17 cellular contexts compared by ENCODE assay signal in the genomic region with DNA sequence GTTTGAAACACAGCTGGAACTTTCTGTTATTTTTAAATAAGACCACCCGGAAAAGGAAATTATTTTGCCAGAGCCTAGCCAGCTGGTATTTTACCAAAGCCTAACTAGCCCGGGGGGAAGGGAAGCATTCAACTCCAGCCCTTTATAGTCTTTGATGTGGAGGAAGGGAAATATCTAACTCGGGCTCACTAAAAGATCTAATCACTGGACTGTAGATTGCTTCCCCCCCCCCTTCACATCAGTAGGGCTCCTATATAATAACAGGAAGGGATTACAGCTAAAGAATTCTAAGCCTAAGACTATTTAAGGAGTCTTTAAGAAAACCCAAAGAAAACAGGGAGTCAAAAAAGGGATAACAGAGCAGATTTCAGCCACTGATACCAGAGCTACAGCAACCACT.
"Had no signal": no experiment of that assay in that cellular context is flagged by ENCODE, and none has a peak within 500 bp of the region (broad histone marks: within the 10 kb centered on the region; RNA-seq: fewer than 3 reads in every experiment).

No MANE protein-coding gene starts in this region.

- H3K4me1 Mint-ChIP-seq: activated naive CD8-positive, alpha-beta T cell treated with anti-CD3 and anti-CD28 coated beads, Interleukin-2, amount 10 ng/mL, durations not matched to agents 7 days and 5 days; stimulated activated naive CD8-positive, alpha-beta T cell treated with anti-CD3 and anti-CD28 coated beads, Interleukin-15, amount 100 ng/mL, for 72 hours had no signal

- DNase-seq: activated CD4-positive, alpha-beta T cell treated with anti-CD3 and anti-CD28 coated beads, Interleukin-2, amount 50 U/mL, for 1 hour; activated naive CD4-positive, alpha-beta T cell; activated naive CD8-positive, alpha-beta T cell treated with anti-CD3 and anti-CD28 coated beads, Interleukin-2, amount 10 ng/mL, durations not matched to agents 7 days and 5 days; aorta; dermis blood vessel endothelial cell; effector memory CD8-positive, alpha-beta T cell; heart left ventricle; left ventricle myocardium inferior; sigmoid colon; stimulated activated CD4-positive, alpha-beta T cell treated with anti-CD3 and anti-CD28 coated beads, Interleukin-1b, Interleukin-23, amount 100 ng/mL, for 48 hours; stimulated activated naive CD8-positive, alpha-beta T cell treated with anti-CD3 and anti-CD28 coated beads, Interleukin-15, amount 100 ng/mL, for 72 hours; upper lobe of right lung had no signal

- H3K27me3 Mint-ChIP-seq: activated naive CD8-positive, alpha-beta T cell treated with anti-CD3 and anti-CD28 coated beads, Interleukin-2, amount 10 ng/mL, durations not matched to agents 7 days and 5 days; effector memory CD8-positive, alpha-beta T cell; stimulated activated naive CD8-positive, alpha-beta T cell treated with anti-CD3 and anti-CD28 coated beads, Interleukin-15, amount 100 ng/mL, for 72 hours had no signal

- H3K4me1 ChIP-seq: heart left ventricle, left ventricle myocardium inferior, upper lobe of right lung had no signal

- H3K4me3 ChIP-seq: heart left ventricle, left ventricle myocardium inferior, sigmoid colon, upper lobe of right lung had no signal

- H3K4me3 Mint-ChIP-seq: activated naive CD8-positive, alpha-beta T cell treated with anti-CD3 and anti-CD28 coated beads, Interleukin-2, amount 10 ng/mL, durations not matched to agents 7 days and 5 days; activated T-helper 1 cell treated with anti-CD3 and anti-CD28 coated beads, Interleukin-12 subunit alpha, Interleukin-12 subunit beta, Interleukin-2, Interleukin-4 antibody, amounts not matched to agents 30 ng/mL and 10 ng/mL and 1 ng/mL, durations not matched to agents 14 hours and 24 hours and 36 hours; effector memory CD8-positive, alpha-beta T cell; stimulated activated naive CD8-positive, alpha-beta T cell treated with anti-CD3 and anti-CD28 coated beads, Interleukin-15, amount 100 ng/mL, for 72 hours had no signal

- H3K27ac Mint-ChIP-seq: activated naive CD8-positive, alpha-beta T cell treated with anti-CD3 and anti-CD28 coated beads, Interleukin-2, amount 10 ng/mL, durations not matched to agents 7 days and 5 days; activated T-helper 1 cell treated with anti-CD3 and anti-CD28 coated beads, Interleukin-12 subunit alpha, Interleukin-12 subunit beta, Interleukin-2, Interleukin-4 antibody, amounts not matched to agents 30 ng/mL and 10 ng/mL and 1 ng/mL, durations not matched to agents 14 hours and 24 hours and 36 hours; effector memory CD8-positive, alpha-beta T cell; stimulated activated naive CD8-positive, alpha-beta T cell treated with anti-CD3 and anti-CD28 coated beads, Interleukin-15, amount 100 ng/mL, for 72 hours had no signal

- H3K27ac ChIP-seq: heart left ventricle, left ventricle myocardium inferior, sigmoid colon, upper lobe of right lung had no signal

- H3K36me3 Mint-ChIP-seq: activated naive CD8-positive, alpha-beta T cell treated with anti-CD3 and anti-CD28 coated beads, Interleukin-2, amount 10 ng/mL, durations not matched to agents 7 days and 5 days had no signal

- H3K9me3 ChIP-seq: heart left ventricle, sigmoid colon, upper lobe of right lung had no signal

- H3K9me3 Mint-ChIP-seq: activated naive CD8-positive, alpha-beta T cell treated with anti-CD3 and anti-CD28 coated beads, Interleukin-2, amount 10 ng/mL, durations not matched to agents 7 days and 5 days; activated T-helper 1 cell treated with anti-CD3 and anti-CD28 coated beads, Interleukin-12 subunit alpha, Interleukin-12 subunit beta, Interleukin-2, Interleukin-4 antibody, amounts not matched to agents 30 ng/mL and 10 ng/mL and 1 ng/mL, durations not matched to agents 14 hours and 24 hours and 36 hours had no signal

- FAIRE-seq: bronchial epithelial cell, frontal cortex, islet of Langerhans had no signal

- ATAC-seq: activated CD4-positive, CD25-positive, alpha-beta regulatory T cell treated with anti-CD3 and anti-CD28 coated beads, Interleukin-2, amount 50 U/mL, for 24 hours; effector memory CD8-positive, alpha-beta T cell; heart left ventricle; stimulated activated naive CD8-positive, alpha-beta T cell treated with anti-CD3 and anti-CD28 coated beads, Interleukin-15, amount 100 ng/mL, for 72 hours; upper lobe of right lung had no signal

- H3K27me3 ChIP-seq: heart left ventricle, sigmoid colon, upper lobe of right lung had no signal

- H3K36me3 ChIP-seq: heart left ventricle, left ventricle myocardium inferior, sigmoid colon, upper lobe of right lung had no signal
